11 cellular contexts compared by ENCODE assay signal in the genomic region with DNA sequence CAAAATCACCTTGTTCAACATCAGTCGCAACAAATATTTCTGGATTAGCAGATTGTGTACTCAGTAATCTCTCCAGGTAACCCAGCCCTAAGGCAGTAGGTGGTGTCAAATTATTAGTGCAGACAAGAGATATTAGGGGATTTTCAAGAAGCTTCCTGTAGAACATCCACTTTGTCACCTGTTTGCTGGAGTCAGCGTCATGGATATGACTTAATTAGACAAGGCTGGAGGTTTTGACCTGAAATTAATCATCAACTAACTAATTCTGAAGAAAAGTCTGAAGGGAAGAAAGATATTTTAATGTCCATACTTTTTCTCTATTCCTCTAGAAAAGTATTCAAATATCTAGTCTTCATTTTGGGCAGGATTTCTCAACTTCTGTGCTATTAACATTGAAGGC.
"Had no signal": no experiment of that assay in that cellular context is flagged by ENCODE, and none has a peak within 500 bp of the region (broad histone marks: within the 10 kb centered on the region; RNA-seq: fewer than 3 reads in every experiment).

No MANE protein-coding gene starts in this region.

- H3K9ac ChIP-seq: GM23248, KMS-11 had no signal

- ATAC-seq: HCT116, HepG2 had no signal

- H3K27ac Mint-ChIP-seq: HFFc6, IgD-negative memory B cell had no signal

- FAIRE-seq: HepG2 had no signal

- DNase-seq: GM23248, GOT3, H7, HFFc6, KBM-7 had no signal

- H3K4me3 ChIP-seq: GM23248, HAP-1 had no signal

- H2AFZ ChIP-seq: GM23248 had no signal

- H3K27me3 Mint-ChIP-seq: IgD-negative memory B cell had no signal

- H3K27ac ChIP-seq: GM23248, HL-60, KMS-11 had no signal

- H3K36me3 Mint-ChIP-seq: IgD-negative memory B cell had no signal

- H3K9me3 ChIP-seq: HAP-1 had no signal

- H3K36me3 ChIP-seq: HAP-1 had no signal

- H3K9me3 Mint-ChIP-seq: HFFc6, IgD-negative memory B cell had no signal

- H3K4me2 ChIP-seq: KMS-11 had no signal

- H3K4me3 Mint-ChIP-seq: HFFc6 had no signal

- H3K4me1 ChIP-seq: HAP-1 had no signal
